ENCODE assay signal across 21 cellular contexts in genomic region chr5:28234356-28234968, GRCh38.
"Had no signal": no experiment of that assay in that cellular context is flagged by ENCODE, and none has a peak within 500 bp of the region (broad histone marks: within the 10 kb centered on the region; RNA-seq: fewer than 3 reads in every experiment).

No MANE protein-coding gene starts in this region.

- H3K27me3 ChIP-seq: adrenal gland, dorsolateral prefrontal cortex, hepatocyte, neutrophil, pancreas had no signal

- H3K27ac ChIP-seq: adrenal gland, dorsolateral prefrontal cortex, epithelial cell of prostate, hepatocyte, neutrophil, pancreas, thoracic aorta, WERI-Rb-1 had no signal

- H3K9me3 ChIP-seq: neutrophil, pancreas, thoracic aorta had no signal

- H3K79me2 ChIP-seq: hepatocyte had no signal

- H2AFZ ChIP-seq: hepatocyte had no signal

- ATAC-seq: activated naive CD4-positive, alpha-beta T cell treated with anti-CD3 and anti-CD28 coated beads, Interleukin-2, amount 50 U/mL, for 72 hours; left lobe of liver; natural killer cell treated with Interleukin-12 subunit alpha and Interleukin-12 subunit beta and Interleukin-15 and Interleukin-18, amount 100 ng/mL, for 72 hours; pancreas; sciatic nerve; stimulated activated memory B cell treated with anti-CD40 and anti-IgM and Interleukin-4, amounts not matched to agents 10 μg/mL and 1 μg/mL and 100 μg/mL, for 72 hours had no signal

- H3K4me3 ChIP-seq: adrenal gland, dorsolateral prefrontal cortex, hepatocyte, lung, pancreas, thoracic aorta had no signal

- H3K4me2 ChIP-seq: hepatocyte had no signal

- DNase-seq: activated CD4-positive, alpha-beta T cell treated with anti-CD3 and anti-CD28 coated beads for 1 hour; activated CD4-positive, alpha-beta T cell treated with anti-CD3 and anti-CD28 coated beads, Interleukin-2, amount 50 U/mL, for 4 hours; activated gamma-delta T cell treated with Interleukin-2 at 50 U/mL for 16 hours; adrenal gland; dorsolateral prefrontal cortex; foreskin fibroblast; pancreas; stimulated activated CD4-positive, alpha-beta T cell treated with anti-CD3 and anti-CD28 coated beads, Interleukin-4, amount 100 ng/mL, for 4 hours; WERI-Rb-1 had no signal

- FAIRE-seq: colon, islet of Langerhans had no signal

- H3K36me3 ChIP-seq: adrenal gland, neutrophil, pancreas, thoracic aorta, WERI-Rb-1 had no signal

- H3K4me1 ChIP-seq: adrenal gland, pancreas had no signal
